ENCODE assay signal across 11 cellular contexts in genomic region chr5:78808380-78808779, GRCh38.
"Had no signal": no experiment of that assay in that cellular context is flagged by ENCODE, and none has a peak within 500 bp of the region (broad histone marks: within the 10 kb centered on the region; RNA-seq: fewer than 3 reads in every experiment).

No MANE protein-coding gene starts in this region.

- H3K9me3 ChIP-seq: left lung, transverse colon had no signal

- H3K27ac Mint-ChIP-seq: activated naive CD8-positive, alpha-beta T cell treated with anti-CD3 and anti-CD28 coated beads, Interleukin-2, amount 50 U/mL, for 24 hours; T-cell had no signal

- H3K4me3 Mint-ChIP-seq: activated naive CD8-positive, alpha-beta T cell treated with anti-CD3 and anti-CD28 coated beads, Interleukin-2, amount 50 U/mL, for 24 hours; effector memory CD8-positive, alpha-beta T cell; T-cell had no signal

- H3K27me3 ChIP-seq: left lung, transverse colon had no signal

- H3K27ac ChIP-seq: epithelial cell of prostate, left lung, transverse colon, WERI-Rb-1 had no signal

- H3K36me3 ChIP-seq: left lung, transverse colon, WERI-Rb-1 had no signal

- DNase-seq: activated CD4-positive, alpha-beta T cell treated with anti-CD3 and anti-CD28 coated beads for 4 hours; activated naive CD4-positive, alpha-beta T cell treated with Interleukin-2 at 50 U/mL for 16 hours; activated naive CD8-positive, alpha-beta T cell treated with anti-CD3 and anti-CD28 coated beads, Interleukin-2, amount 50 U/mL, for 24 hours; effector memory CD8-positive, alpha-beta T cell; head of caudate nucleus; islet precursor cell; left lung; T-cell; transverse colon; WERI-Rb-1 had no signal

- H3K27me3 Mint-ChIP-seq: activated naive CD8-positive, alpha-beta T cell treated with anti-CD3 and anti-CD28 coated beads, Interleukin-2, amount 50 U/mL, for 24 hours; effector memory CD8-positive, alpha-beta T cell; T-cell had no signal

- H3K4me3 ChIP-seq: left lung, transverse colon had no signal

- ATAC-seq: activated naive CD8-positive, alpha-beta T cell treated with anti-CD3 and anti-CD28 coated beads, Interleukin-2, amount 50 U/mL, for 24 hours; effector memory CD8-positive, alpha-beta T cell; left lung; T-cell had no signal

- H3K4me1 ChIP-seq: left lung, transverse colon had no signal

- H3K4me1 Mint-ChIP-seq: activated naive CD8-positive, alpha-beta T cell treated with anti-CD3 and anti-CD28 coated beads, Interleukin-2, amount 50 U/mL, for 24 hours; T-cell had no signal

- H3K9me3 Mint-ChIP-seq: activated naive CD8-positive, alpha-beta T cell treated with anti-CD3 and anti-CD28 coated beads, Interleukin-2, amount 50 U/mL, for 24 hours; effector memory CD8-positive, alpha-beta T cell; T-cell had no signal
